ENCODE assay signal across 9 cellular contexts in genomic region chr15:100878601-100879000, GRCh38. TPM values are rescaled to one million over a fixed set of nuclear protein-coding genes. Genes with fewer than 3 reads are reported as not detected.
DNase-seq lines count a peak whose midpoint lies in the region; TF ChIP-seq lines count a peak whose summit lies in the region.
"Had no signal": no experiment of that assay in that cellular context is flagged by ENCODE, and none has a peak within 500 bp of the region (broad histone marks: within the 10 kb centered on the region; RNA-seq: fewer than 3 reads in every experiment).

No MANE protein-coding gene starts in this region.

- H3K27ac Mint-ChIP-seq in glutamatergic neuron (ENCODE audit: unreplicated experiment) = no peak overlapping the region

- no peaks in the 10 kb centered on the region for H3K36me3 Mint-ChIP-seq in glutamatergic neuron (ENCODE audit: unreplicated experiment)

- DNase-seq in DMS53 (lab: John Stamatoyannopoulos, UW) (peak; percentile 23), DMS53 treated with DMSO at 0.1 percent for 48 hours (lab: John Stamatoyannopoulos, UW; ENCODE audit: unreplicated experiment) (no peak), WERI-Rb-1 (no peak), glutamatergic neuron (no peak), NCI-H226 (no peak), DMS153 treated with DMSO at 0.1 percent for 48 hours (lab: John Stamatoyannopoulos, UW; ENCODE audit: unreplicated experiment) (no peak)
- DNase-seq in stimulated activated CD8-positive, alpha-beta memory T cell treated with anti-CD3 and anti-CD28 coated beads, Interleukin-4, amount 100 ng/mL, for 48 hours = no peak
- DNase-seq: NCI-H1092 had no signal

- no peaks in the 10 kb centered on the region for H3K36me3 ChIP-seq in WERI-Rb-1

- no peaks in the 10 kb centered on the region for H3K27me3 ChIP-seq in WERI-Rb-1 (ENCODE audit: insufficient read depth, low read depth, severe bottlenecking)

- H3K27me3 Mint-ChIP-seq in glutamatergic neuron (ENCODE audit: unreplicated experiment) = peaks cover 25% of the 10 kb centered on the region

- peak overlapping the region; percentile 41 for H3K4me3 ChIP-seq in WERI-Rb-1 (ENCODE audit: low read depth, low read length)
- H3K4me3 ChIP-seq in skin epidermis = peak overlapping the region in 5 of 7 experiments; percentile 38 to 51 (median 42)

- peak overlapping the region; percentile 85 for H3K4me3 Mint-ChIP-seq in glutamatergic neuron (ENCODE audit: unreplicated experiment)

- no peak overlapping the region; the same call in 1 of the 2 replicates for H3K27ac ChIP-seq in WERI-Rb-1
- no peak overlapping the region for H3K27ac ChIP-seq in skin epidermis

- peaks cover 10% of the 10 kb centered on the region for H3K9me3 Mint-ChIP-seq in glutamatergic neuron (ENCODE audit: unreplicated experiment)

- H3K9me3 ChIP-seq in WERI-Rb-1 (ENCODE audit: severe bottlenecking) = no peaks in the 10 kb centered on the region

- TF ChIP-seq CTCF in WERI-Rb-1 (IDR thresholded peaks at IDR 0.05; ENCODE audit: low read depth, low read length) (no peak), glutamatergic neuron (IDR thresholded peaks at IDR 0.05; ENCODE audit: partially characterized antibody, unreplicated experiment) (no peak)

- H3K4me1 Mint-ChIP-seq in glutamatergic neuron (ENCODE audit: low read depth, unreplicated experiment) = peaks cover 2% of the 10 kb centered on the region

RNA-seq across cellular contexts. Expression of gene ALDH1A3, which starts 1.0 kb away (rescaled TPM):
- total RNA-seq in glutamatergic neuron (ENCODE audit: unreplicated experiment) = 2.8 TPM

RNA-seq across cellular contexts. Expression of gene LRRK1, which starts 40.6 kb away (rescaled TPM):
- total RNA-seq in glutamatergic neuron (ENCODE audit: unreplicated experiment) = 1.5 TPM
